Comparison of ENCODE assay signal across 13 cellular contexts in the genomic region with DNA sequence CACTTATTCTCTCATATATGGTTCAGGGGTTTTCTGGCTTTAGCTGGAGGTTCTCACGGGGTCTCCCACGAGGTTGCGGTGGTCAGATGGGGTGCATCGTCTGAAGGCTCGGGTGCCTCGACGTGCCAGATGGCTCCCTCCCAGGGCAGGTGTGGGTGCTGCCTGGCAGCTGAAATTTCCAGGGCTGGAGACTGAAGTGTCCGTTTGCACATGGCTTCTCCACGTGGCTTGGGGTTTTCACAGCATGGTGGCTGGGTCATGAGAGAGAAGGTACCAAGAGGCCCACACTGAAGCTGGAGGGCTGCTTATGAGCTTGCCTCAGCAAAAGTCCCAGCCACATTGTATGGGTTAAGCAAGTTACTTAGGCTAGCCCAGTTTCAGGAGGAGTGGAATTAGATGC.
DNase-seq lines count a peak whose midpoint lies in the region; ATAC-seq, FAIRE-seq and TF ChIP-seq lines count a peak whose summit lies in the region.
"Had no signal": no experiment of that assay in that cellular context is flagged by ENCODE, and none has a peak within 500 bp of the region (broad histone marks: within the 10 kb centered on the region; RNA-seq: fewer than 3 reads in every experiment).

No MANE protein-coding gene starts in this region.

- TF ChIP-seq POLR2A in suprapubic skin (IDR thresholded peaks at IDR 0.05) (no peak), stomach (IDR thresholded peaks at IDR 0.05) (no peak)

- H3K27me3 Mint-ChIP-seq in MCF 10A (ENCODE audit: insufficient read depth, unreplicated experiment) (peaks cover 23% of the 10 kb centered on the region), astrocyte (ENCODE audit: low read depth, unreplicated experiment) (peaks cover 40% of the 10 kb centered on the region)

- ATAC-seq in GM21619 (IDR thresholded peaks at IDR 0.05; ENCODE audit: unreplicated experiment): no peak

- TF ChIP-seq CTCF in mammary epithelial cell (conservative IDR thresholded peaks at IDR 0.05 in 1 of 2, IDR thresholded peaks at IDR 0.05 in 1 of 2; ENCODE audit: extremely low read depth in 1 of 2, insufficient read depth in 1 of 2, low read depth in 1 of 2, low read length in 2 of 2) (no peak), MCF 10A (IDR thresholded peaks at IDR 0.05; ENCODE audit: unreplicated experiment) (no peak), astrocyte (IDR thresholded peaks at IDR 0.05; ENCODE audit: insufficient read depth, low read depth, low read length) (no peak), suprapubic skin (IDR thresholded peaks at IDR 0.05) (no peak), stomach (IDR thresholded peaks at IDR 0.05) (no peak)

- H3K9me3 Mint-ChIP-seq in MCF 10A (ENCODE audit: unreplicated experiment) (no peaks in the 10 kb centered on the region), astrocyte (ENCODE audit: unreplicated experiment) (peaks cover 6% of the 10 kb centered on the region)

- TF ChIP-seq EP300 in suprapubic skin (IDR thresholded peaks at IDR 0.05) (no peak), stomach (IDR thresholded peaks at IDR 0.05) (no peak)

- H3K4ac ChIP-seq in mesenchymal stem cell (ENCODE audit: low read depth in 1 of 2, low read length in 2 of 2): no peak overlapping the region

- H3K36me3 ChIP-seq in mammary epithelial cell (ENCODE audit: insufficient read depth, low read length) (no peaks in the 10 kb centered on the region), astrocyte (ENCODE audit: insufficient read depth, low read length) (no peaks in the 10 kb centered on the region), mesenchymal stem cell (ENCODE audit: control insufficient read depth in 1 of 2, insufficient read depth in 2 of 2, low read depth in 1 of 2, low read length in 2 of 2) (no peaks in the 10 kb centered on the region), suprapubic skin (no peaks in the 10 kb centered on the region), stomach (no peaks in the 10 kb centered on the region)
- H3K36me3 ChIP-seq: BLaER1 treated with 17β-estradiol and CSF1 and Interleukin-3, amounts not matched to agents 10 nM and 100 nM; HAP-1; pancreas had no signal

- H3K9ac ChIP-seq in mammary epithelial cell (ENCODE audit: insufficient read depth, low read length) (no peak overlapping the region), astrocyte (ENCODE audit: low read length) (peak overlapping the region; percentile 44), mesenchymal stem cell (ENCODE audit: low read length) (peak overlapping the region; percentile 63)
- H3K9ac ChIP-seq: BLaER1 treated with 17β-estradiol and CSF1 and Interleukin-3, amounts not matched to agents 10 nM and 100 nM had no signal

- no peak for FAIRE-seq in astrocyte (lab: Jason Lieb, UNC)
- FAIRE-seq in GM19239 (lab: Jason Lieb, UNC): no peak
- FAIRE-seq: colon, pancreas had no signal

- POLR2A ChIA-PET in MCF 10A (lab: Yijun Ruan, JAX): no interaction called here

- no peak overlapping the region for H4K91ac ChIP-seq in mesenchymal stem cell (ENCODE audit: low read length)

- no peak overlapping the region for H2AK5ac ChIP-seq in mesenchymal stem cell (ENCODE audit: low read length, severe bottlenecking)

- no peak overlapping the region for H3K14ac ChIP-seq in mesenchymal stem cell (ENCODE audit: low read length in 2 of 2)

- no peak overlapping the region for H3K4me3 Mint-ChIP-seq in MCF 10A (ENCODE audit: unreplicated experiment)
- no peak overlapping the region for H3K4me3 Mint-ChIP-seq in astrocyte (ENCODE audit: unreplicated experiment)

- H3K27ac ChIP-seq in mammary epithelial cell (ENCODE audit: insufficient read depth, low read depth, low read length) (no peak overlapping the region), astrocyte (ENCODE audit: low read depth, low read length) (no peak overlapping the region), mesenchymal stem cell (ENCODE audit: low read length, poor library complexity, severe bottlenecking) (no peak overlapping the region), suprapubic skin (peak overlapping the region; percentile 66), stomach (no peak overlapping the region)
- H3K27ac ChIP-seq: BLaER1 treated with 17β-estradiol and CSF1 and Interleukin-3, amounts not matched to agents 10 nM and 100 nM; pancreas had no signal

- H3K9me3 ChIP-seq in mammary epithelial cell (replicated peaks; ENCODE audit: insufficient read depth, low read length) (no peaks in the 10 kb centered on the region), astrocyte (ENCODE audit: insufficient read depth, low read depth, low read length) (no peaks in the 10 kb centered on the region), mesenchymal stem cell (ENCODE audit: control insufficient read depth, low read length) (peaks cover 4% of the 10 kb centered on the region), suprapubic skin (no peaks in the 10 kb centered on the region), stomach (no peaks in the 10 kb centered on the region)
- H3K9me3 ChIP-seq: HAP-1, pancreas had no signal

- BruUV-seq in mammary epithelial cell (replicated peaks; lab: Mats Ljungman, UMichigan): no TSS peak
- no TSS peak for BruUV-seq in MCF 10A (replicated peaks; lab: Mats Ljungman, UMichigan)

- H2BK5ac ChIP-seq in mesenchymal stem cell (ENCODE audit: low read depth, low read length, poor library complexity, severe bottlenecking): no peak overlapping the region

- H4K20me1 ChIP-seq in mammary epithelial cell (ENCODE audit: insufficient read depth, low read length) (no peaks in the 10 kb centered on the region), astrocyte (ENCODE audit: insufficient read depth, low read length) (no peaks in the 10 kb centered on the region)
- H4K20me1 ChIP-seq: BLaER1 treated with 17β-estradiol and CSF1 and Interleukin-3, amounts not matched to agents 10 nM and 100 nM had no signal

- dilution Hi-C loops in mammary epithelial cell (cut with HindIII; ENCODE audit: low sequenced_read_pairs): no loop called here

- H4K8ac ChIP-seq in mesenchymal stem cell (ENCODE audit: low read length): no peak overlapping the region

- CTCF ChIA-PET in mammary epithelial cell (lab: Charles Lee; ENCODE audit: low non-redundant PET) (no interaction called here), MCF 10A (lab: Yijun Ruan, JAX) (interaction anchor here (1.3 kb wide), 1 partner anchor 86 kb away, joined by 3 read pairs; no protein-coding TSS in a partner anchor)

- H3K27ac Mint-ChIP-seq in MCF 10A (ENCODE audit: low read depth, unreplicated experiment): no peak overlapping the region
- no peak overlapping the region for H3K27ac Mint-ChIP-seq in astrocyte (ENCODE audit: unreplicated experiment)

- in situ Hi-C loops in mammary epithelial cell (cut with MboI; ENCODE audit: low sequenced_read_pairs in 2 of 2): loop anchor here in 1 of 2 donors (25.0 kb wide), 1 partner anchor 89 kb away; no protein-coding TSS in a partner anchor

- no peak overlapping the region for H2BK12ac ChIP-seq in mesenchymal stem cell (ENCODE audit: low read length in 2 of 2)

- H3K4me2 ChIP-seq in mammary epithelial cell (ENCODE audit: insufficient read depth, low read depth, low read length) (peak overlapping the region; percentile 90), astrocyte (ENCODE audit: low read length) (peak overlapping the region; percentile 92), mesenchymal stem cell (ENCODE audit: low read length, poor library complexity, severe bottlenecking) (peak overlapping the region; percentile 93)
- H3K4me2 ChIP-seq: BLaER1 treated with 17β-estradiol and CSF1 and Interleukin-3, amounts not matched to agents 10 nM and 100 nM had no signal

- H3K4me1 Mint-ChIP-seq in MCF 10A (ENCODE audit: insufficient read depth, unreplicated experiment) (no peaks in the 10 kb centered on the region), astrocyte (ENCODE audit: low read depth, unreplicated experiment) (peaks cover 3% of the 10 kb centered on the region)

- H2BK120ac ChIP-seq in mesenchymal stem cell (ENCODE audit: low read depth, low read length): no peak overlapping the region

- intact Hi-C loops in mammary epithelial cell (cut with micrococcal nuclease) (no loop called here), MCF 10A (cut with micrococcal nuclease) (no loop called here), stomach (cut with DNase I; ENCODE audit: low total_unique reads) (no loop called here)

- H3K4me3 ChIP-seq in mammary epithelial cell (replicated peaks in 1 of 3; ENCODE audit: insufficient read depth in 1 of 3, low read depth in 2 of 3, low read length in 3 of 3) (peak overlapping the region in 1 of 3 experiments; percentile 43), astrocyte (ENCODE audit: insufficient read depth, low read depth, low read length) (peak overlapping the region; percentile 66), mesenchymal stem cell (ENCODE audit: insufficient read depth in 1 of 2, low read depth in 1 of 2, low read length in 2 of 2) (peak overlapping the region in 1 of 2 experiments; percentile 82), suprapubic skin (peak overlapping the region; percentile 50), stomach (no peak overlapping the region)
- H3K4me3 ChIP-seq: BLaER1 treated with 17β-estradiol and CSF1 and Interleukin-3, amounts not matched to agents 10 nM and 100 nM had no signal

- H3K23ac ChIP-seq in mesenchymal stem cell (ENCODE audit: low read length in 2 of 2): no peak overlapping the region

- H3K79me1 ChIP-seq in mesenchymal stem cell (replicated peaks; ENCODE audit: low read length, poor library complexity, severe bottlenecking): no peaks in the 10 kb centered on the region

- H2BK15ac ChIP-seq in mesenchymal stem cell (ENCODE audit: low read depth, poor library complexity, severe bottlenecking): no peak overlapping the region

- H3K36me3 Mint-ChIP-seq in MCF 10A (ENCODE audit: insufficient read depth, unreplicated experiment): no peaks in the 10 kb centered on the region
- H3K36me3 Mint-ChIP-seq in astrocyte (ENCODE audit: low read depth, unreplicated experiment): peaks cover 2% of the 10 kb centered on the region

- no peak for DNase-seq in mammary epithelial cell
- DNase-seq in MCF 10A (ENCODE audit: unreplicated experiment): no peak
- DNase-seq in astrocyte (ENCODE audit: low read depth): no peak
- no peak for DNase-seq in mesenchymal stem cell
- DNase-seq in suprapubic skin (ENCODE audit: low spot score in 2 of 2): no peak
- DNase-seq in stomach: no peak
- DNase-seq in GM19239 (ENCODE audit: insufficient read length, low spot score): no peak
- DNase-seq: activated T-cell treated with anti-CD3 and anti-CD28 coated beads, Interleukin-2, amount 50 U/mL, for 1 hour had no signal

- no peak overlapping the region for H3K18ac ChIP-seq in mesenchymal stem cell (ENCODE audit: low read depth in 1 of 2, low read length in 2 of 2)

- H3K79me2 ChIP-seq in mammary epithelial cell (ENCODE audit: insufficient read depth, low read length) (no peaks in the 10 kb centered on the region), astrocyte (ENCODE audit: insufficient read depth, low read length) (no peaks in the 10 kb centered on the region)

- peaks cover 7% of the 10 kb centered on the region for H3K4me1 ChIP-seq in mammary epithelial cell (ENCODE audit: insufficient read depth, low read length)
- no peaks in the 10 kb centered on the region for H3K4me1 ChIP-seq in astrocyte (ENCODE audit: insufficient read depth, low read length)
- H3K4me1 ChIP-seq in mesenchymal stem cell (ENCODE audit: control insufficient read depth, insufficient read depth, low read depth, low read length): peaks cover 7% of the 10 kb centered on the region
- peaks cover 22% of the 10 kb centered on the region for H3K4me1 ChIP-seq in suprapubic skin
- H3K4me1 ChIP-seq in stomach: peaks cover 0 to 11% (median 6%) of the 10 kb centered on the region in 4 donors
- H3K4me1 ChIP-seq: HAP-1, pancreas had no signal

- peaks cover 12% of the 10 kb centered on the region for H3K27me3 ChIP-seq in mammary epithelial cell (ENCODE audit: insufficient read depth, low read length)
- peaks cover 12% of the 10 kb centered on the region for H3K27me3 ChIP-seq in astrocyte (ENCODE audit: insufficient read depth, low read length)
- H3K27me3 ChIP-seq in mesenchymal stem cell (ENCODE audit: control insufficient read depth in 1 of 2, insufficient read depth in 1 of 2, low read length in 2 of 2): peaks cover 39 to 53% of the 10 kb centered on the region in 2 experiments
- peaks cover 27% of the 10 kb centered on the region for H3K27me3 ChIP-seq in suprapubic skin
- H3K27me3 ChIP-seq in stomach: peaks cover 4 to 45% (median 20%) of the 10 kb centered on the region in 3 donors
- H3K27me3 ChIP-seq: BLaER1 treated with 17β-estradiol and CSF1 and Interleukin-3, amounts not matched to agents 10 nM and 100 nM; pancreas had no signal

- 73% methylated on average over 9 of the region's 9 CpGs for WGBS in mammary epithelial cell (ENCODE audit: low coverage, missing lambda C conversion rate)
- WGBS in mesenchymal stem cell: 65% methylated on average over 9 of the region's 9 CpGs
- WGBS in suprapubic skin: 66% methylated on average over 9 of the region's 9 CpGs
- WGBS in stomach, 5 donors: 42 to 61% (median 54%) methylated on average over 9 of the region's 9 CpGs

- peak overlapping the region; percentile 91 for H2AFZ ChIP-seq in mammary epithelial cell (ENCODE audit: low read depth, low read length)
- no peak overlapping the region for H2AFZ ChIP-seq in astrocyte (ENCODE audit: low read depth, low read length)
- H2AFZ ChIP-seq in mesenchymal stem cell (ENCODE audit: low read depth, low read length): no peak overlapping the region

Comparison
In these comparisons a context has a peak if more than half of its experiments do, and no peak if none do; other contexts are left out.
1. H3K4me3 ChIP-seq: peak in astrocyte (single experiment) and suprapubic skin (single experiment); none in stomach (0 of 4).
2. Peak in every context shown above with its lines, with median percentiles within 50 percentile points of each other: H3K4me2 ChIP-seq.